In genomic region chr5:151155149-151155776, GRCh38 we compare ENCODE assay signal across 8 cellular contexts. TPM values are rescaled to one million over a fixed set of nuclear protein-coding genes. Genes with fewer than 3 reads are reported as not detected.
DNase-seq lines count a peak whose midpoint lies in the region; ATAC-seq and TF ChIP-seq lines count a peak whose summit lies in the region.

No MANE protein-coding gene starts in this region.

- peaks cover 26% of the 10 kb centered on the region for H3K36me3 Mint-ChIP-seq in activated CD4-positive, alpha-beta memory T cell treated with anti-CD3 and anti-CD28 coated beads for 36 hours
- H3K36me3 Mint-ChIP-seq in WTC11: no peaks in the 10 kb centered on the region

- POLR2A ChIA-PET in activated CD4-positive, alpha-beta memory T cell treated with anti-CD3 and anti-CD28 coated beads for 36 hours (lab: Charles Lee): interaction anchor here (0.6 to 1.6 kb wide), 3 partner anchors 14 to 76 kb away, joined by 3 to 5 read pairs (median 3); no protein-coding TSS in a partner anchor
- POLR2A ChIA-PET in WTC11 (lab: Charles Lee): no interaction called here

- CTCF ChIA-PET in activated CD4-positive, alpha-beta memory T cell treated with anti-CD3 and anti-CD28 coated beads for 36 hours (lab: Charles Lee): interaction anchor here (1.1 to 12.2 kb wide), 5 partner anchors 10 to 29 kb away, joined by 3 to 159 read pairs (median 6); no protein-coding TSS in a partner anchor
- CTCF ChIA-PET in WTC11 (lab: Charles Lee): interaction anchor here (1.0 to 2.7 kb wide), 3 partner anchors 9 to 40 kb away, joined by 4 to 13 read pairs (median 8); no protein-coding TSS in a partner anchor

- H3K27me3 Mint-ChIP-seq in activated CD4-positive, alpha-beta memory T cell treated with anti-CD3 and anti-CD28 coated beads for 36 hours: no peaks in the 10 kb centered on the region
- H3K27me3 Mint-ChIP-seq in WTC11 (ENCODE audit: low read depth): peaks cover 14% of the 10 kb centered on the region

- peaks cover 72% of the 10 kb centered on the region for H3K4me1 Mint-ChIP-seq in activated CD4-positive, alpha-beta memory T cell treated with anti-CD3 and anti-CD28 coated beads for 36 hours (ENCODE audit: low read depth)
- peaks cover 41% of the 10 kb centered on the region for H3K4me1 Mint-ChIP-seq in WTC11

- peak overlapping the region; percentile 97 for H3K4me3 Mint-ChIP-seq in activated CD4-positive, alpha-beta memory T cell treated with anti-CD3 and anti-CD28 coated beads for 36 hours
- H3K4me3 Mint-ChIP-seq in WTC11: no peak overlapping the region

- intact Hi-C loops in activated CD4-positive, alpha-beta memory T cell treated with anti-CD3 and anti-CD28 coated beads for 36 hours (cut with micrococcal nuclease): loop anchor here (1.0 to 2.0 kb wide), 3 partner anchors 14 to 97 kb away; no protein-coding TSS in a partner anchor

- ATAC-seq in GM18867 (IDR thresholded peaks at IDR 0.05; ENCODE audit: unreplicated experiment): peak; percentile 31
- peak; percentile 25 for ATAC-seq in HG03139 (IDR thresholded peaks at IDR 0.05; ENCODE audit: unreplicated experiment)
- ATAC-seq in WTC11: no peak

- peak overlapping the region; percentile 92 for H3K4me3 ChIP-seq in fibroblast of pulmonary artery (replicated peaks; ENCODE audit: low read depth, low read length)

- H3K9me3 Mint-ChIP-seq in activated CD4-positive, alpha-beta memory T cell treated with anti-CD3 and anti-CD28 coated beads for 36 hours: no peaks in the 10 kb centered on the region
- no peaks in the 10 kb centered on the region for H3K9me3 Mint-ChIP-seq in WTC11

- TF ChIP-seq CTCF in fibroblast of pulmonary artery (IDR thresholded peaks at IDR 0.05; ENCODE audit: low read length, missing control alignments) (no peak), WTC11 (IDR thresholded peaks at IDR 0.05) (no peak)

- peak overlapping the region; percentile 90 for H3K27ac Mint-ChIP-seq in activated CD4-positive, alpha-beta memory T cell treated with anti-CD3 and anti-CD28 coated beads for 36 hours
- H3K27ac Mint-ChIP-seq in WTC11: no peak overlapping the region; the same call in 1 of the 2 replicates

- DNase-seq in activated CD4-positive, alpha-beta memory T cell treated with anti-CD3 and anti-CD28 coated beads for 36 hours: peak; percentile 76
- DNase-seq in fibroblast of pulmonary artery (ENCODE audit: low read depth) (no peak), AG20443 (ENCODE audit: low spot score) (no peak), WTC11 (ENCODE audit: low spot score) (no peak), COR-L47 (lab: John Stamatoyannopoulos, UW) (no peak)
- DNase-seq in stimulated activated CD8-positive, alpha-beta memory T cell treated with anti-CD3 and anti-CD28 coated beads, Interleukin-4, amount 100 ng/mL, for 48 hours: peak; percentile 72

TF ChIP-seq in WTC11, 78 proteins besides CTCF, POLR2A, EP300 and RAD21:
- TF ChIP-seq CBFB (CRISPR knock-in tag; IDR thresholded peaks at IDR 0.05; ENCODE audit: low read depth) (no peak), PRRX2 (CRISPR knock-in tag; IDR thresholded peaks at IDR 0.05) (no peak), ZSCAN18 (CRISPR knock-in tag; IDR thresholded peaks at IDR 0.05) (no peak), HMGA2 (CRISPR knock-in tag; IDR thresholded peaks at IDR 0.05) (no peak)

RNA-seq across cellular contexts. Expression of gene ANXA6, which starts 2.3 kb away (rescaled TPM):
- 100 to 1,000 TPM; 430 to 443 TPM for total RNA-seq in activated CD4-positive, alpha-beta memory T cell treated with anti-CD3 and anti-CD28 coated beads for 36 hours
- 92.8 to 95.4 TPM (median 92.9 TPM) in 3 replicates for total RNA-seq in WTC11 (2021)

Comparison
In these comparisons a context has a peak if more than half of its experiments do, and no peak if none do; other contexts are left out.
1. DNase-seq: peak in activated CD4-positive, alpha-beta memory T cell treated with anti-CD3 and anti-CD28 coated beads for 36 hours (single experiment) and stimulated activated CD8-positive, alpha-beta memory T cell treated with anti-CD3 and anti-CD28 coated beads, Interleukin-4, amount 100 ng/mL, for 48 hours (single experiment); none in fibroblast of pulmonary artery (single experiment), AG20443 (single experiment), WTC11 (single experiment) and COR-L47 (single experiment).